In the genomic region with DNA sequence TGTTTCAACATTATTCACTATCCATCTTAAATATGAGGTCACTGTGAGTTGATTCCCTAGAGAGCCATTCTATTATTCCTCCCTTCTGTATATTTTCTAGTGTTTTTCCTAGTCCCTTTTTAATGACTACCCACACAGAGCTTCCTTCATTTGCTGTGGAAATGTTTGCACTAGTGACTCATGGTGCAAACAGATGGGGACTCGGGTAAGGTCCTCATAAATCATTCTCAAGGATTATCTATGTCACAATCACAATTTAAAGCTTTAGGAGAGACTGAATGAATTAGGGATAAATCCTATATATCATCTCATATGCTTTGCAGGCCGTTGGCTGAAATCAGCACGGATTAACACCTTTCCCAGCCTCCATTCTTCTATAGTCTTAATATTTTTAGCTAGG, we compare ENCODE assay signal across 14 cellular contexts.
A peak's percentile ranks its signal among the peaks of the same experiment; 100 is the strongest.
DNase-seq lines count a peak whose midpoint lies in the region; ATAC-seq and TF ChIP-seq lines count a peak whose summit lies in the region.
"Had no signal": no experiment of that assay in that cellular context is flagged by ENCODE, and none has a peak within 500 bp of the region (broad histone marks: within the 10 kb centered on the region; RNA-seq: fewer than 3 reads in every experiment).

No MANE protein-coding gene starts in this region.

- DNase-seq in A172 (ENCODE audit: low spot score) (peak; percentile 25), HuH-7 (ENCODE audit: low spot score) (peak; percentile 17), NCI-H510A (lab: John Stamatoyannopoulos, UW) (peak; percentile 24), fibroblast of mammary gland (ENCODE audit: low read depth) (peak; percentile 0), right cardiac atrium (no peak), caudate nucleus (lab: John Stamatoyannopoulos, UW) (no peak)
- no peak for DNase-seq in activated CD4-positive, alpha-beta T cell treated with anti-CD3 and anti-CD28 coated beads, Interleukin-2, amount 50 U/mL, for 48 hours
- DNase-seq: activated naive CD4-positive, alpha-beta T cell; foreskin keratinocyte; posterior cingulate gyrus; Right ventricle myocardium superior; thyroid gland had no signal

- WGBS in right cardiac atrium = 58% methylated on average over 3 of the region's 3 CpGs

- H3K9me3 ChIP-seq in right cardiac atrium (ENCODE audit: control insufficient read depth, low read length) = no peaks in the 10 kb centered on the region
- H3K9me3 ChIP-seq: thyroid gland had no signal

- H3K27me3 ChIP-seq in right cardiac atrium (ENCODE audit: control insufficient read depth, insufficient read depth) = no peaks in the 10 kb centered on the region
- H3K27me3 ChIP-seq: foreskin keratinocyte, thyroid gland had no signal

- ATAC-seq in GM18861 (IDR thresholded peaks at IDR 0.05; ENCODE audit: unreplicated experiment) = no peak
- no peak for ATAC-seq in right cardiac atrium
- ATAC-seq: foreskin keratinocyte, K562 had no signal

- H3K27ac ChIP-seq in right cardiac atrium (ENCODE audit: low read length) (no peak overlapping the region), caudate nucleus (ENCODE audit: low read depth, low read length) (no peak overlapping the region)
- H3K27ac ChIP-seq: foreskin keratinocyte, thyroid gland had no signal

- H3K4me3 ChIP-seq in fibroblast of mammary gland (ENCODE audit: control insufficient read depth, low read depth, low read length) (no peak overlapping the region), right cardiac atrium (ENCODE audit: low read length) (no peak overlapping the region)
- H3K4me3 ChIP-seq: K562, thyroid gland had no signal

- intact Hi-C loops in right cardiac atrium (cut with DNase I) = no loop called here

- TF ChIP-seq CTCF in fibroblast of mammary gland (conservative IDR thresholded peaks at IDR 0.05; ENCODE audit: control insufficient read depth, insufficient read depth, low read depth, low read length) = no peak

- no peaks in the 10 kb centered on the region for H3K4me1 ChIP-seq in right cardiac atrium (ENCODE audit: control insufficient read depth, insufficient read depth, low read length)
- H3K4me1 ChIP-seq: foreskin keratinocyte, thyroid gland had no signal

Comparison
In these comparisons a context has a peak if more than half of its experiments do, and no peak if none do; other contexts are left out.
1. DNase-seq: peak in A172 (single experiment), HuH-7 (single experiment), NCI-H510A (single experiment) and fibroblast of mammary gland (single experiment); none in activated CD4-positive, alpha-beta T cell treated with anti-CD3 and anti-CD28 coated beads, Interleukin-2, amount 50 U/mL, for 48 hours (0 of 2), right cardiac atrium (0 of 3) and caudate nucleus (0 of 61).